16 cellular contexts compared by ENCODE assay signal in genomic region chr14:61416587-61416986, GRCh38.
DNase-seq lines count a peak whose midpoint lies in the region; ATAC-seq and TF ChIP-seq lines count a peak whose summit lies in the region.
"Had no signal": no experiment of that assay in that cellular context is flagged by ENCODE, and none has a peak within 500 bp of the region (broad histone marks: within the 10 kb centered on the region; RNA-seq: fewer than 3 reads in every experiment).

No MANE protein-coding gene starts in this region.

- 69% methylated on average over 2 of the region's 2 CpGs for WGBS in esophagus muscularis mucosa

- intact Hi-C loops in esophagus muscularis mucosa (cut with DNase I), result no loop called here

- TF ChIP-seq CTCF in esophagus muscularis mucosa (IDR thresholded peaks at IDR 0.05) (no peak), omental fat pad (IDR thresholded peaks at IDR 0.05) (no peak)

- H3K4me1 ChIP-seq in CD8-positive, alpha-beta memory T cell (ENCODE audit: insufficient read depth, low read length), result peaks cover 97% of the 10 kb centered on the region
- peaks cover 0 to 29% (median 11%) of the 10 kb centered on the region in 4 donors for H3K4me1 ChIP-seq in esophagus muscularis mucosa

- POLR2A ChIA-PET in CD8-positive, alpha-beta memory T cell (lab: Charles Lee), result interaction anchor here (1.4 to 1.6 kb wide), 2 partner anchors 13 to 34 kb away, joined by 3 to 4 read pairs; no protein-coding TSS in a partner anchor
- POLR2A ChIA-PET in T-cell (lab: Charles Lee), result interaction anchor here in 1 of 2 donors (0.6 to 1.4 kb wide), 4 partner anchors 10 to 86 kb away, joined by 3 to 4 read pairs (median 4); no protein-coding TSS in a partner anchor

- CTCF ChIA-PET in CD8-positive, alpha-beta memory T cell (lab: Charles Lee), result interaction anchor here (0.7 to 2.1 kb wide), 2 partner anchors 86 to 94 kb away, joined by 3 to 4 read pairs; no protein-coding TSS in a partner anchor
- CTCF ChIA-PET in T-cell (lab: Charles Lee), result interaction anchor here in 1 of 2 donors (1.4 kb wide), 1 partner anchor 13 kb away, joined by 5 read pairs; no protein-coding TSS in a partner anchor

- no peaks in the 10 kb centered on the region for H3K36me3 ChIP-seq in CD8-positive, alpha-beta memory T cell (ENCODE audit: insufficient read depth, low read length)
- H3K36me3 ChIP-seq in esophagus muscularis mucosa, result no peaks in the 10 kb centered on the region
- H3K36me3 ChIP-seq: ascending aorta had no signal

- no peaks in the 10 kb centered on the region for H3K9me3 ChIP-seq in CD8-positive, alpha-beta memory T cell (ENCODE audit: low read length)
- H3K9me3 ChIP-seq in esophagus muscularis mucosa, result no peaks in the 10 kb centered on the region
- H3K9me3 ChIP-seq: ascending aorta had no signal

- no peak for TF ChIP-seq EP300 in esophagus muscularis mucosa (IDR thresholded peaks at IDR 0.05)

- H3K9me3 Mint-ChIP-seq in T-helper 1 cell treated with Interleukin-12 subunit alpha and Interleukin-12 subunit beta and Interleukin-4 antibody, amounts not matched to agents 30 μg/mL and 1 μg/mL, for 36 hours, result no peaks in the 10 kb centered on the region
- no peaks in the 10 kb centered on the region for H3K9me3 Mint-ChIP-seq in CD8-positive, alpha-beta memory T cell
- no peaks in the 10 kb centered on the region for H3K9me3 Mint-ChIP-seq in T-cell
- H3K9me3 Mint-ChIP-seq: GM23338 had no signal

- no peak overlapping the region for H3K27ac ChIP-seq in CD8-positive, alpha-beta memory T cell (ENCODE audit: low read depth, low read length)
- H3K27ac ChIP-seq in esophagus muscularis mucosa (replicated peaks in 1 of 4) (no peak overlapping the region), substantia nigra (ENCODE audit: low read depth, low read length, poor library complexity, severe bottlenecking) (no peak overlapping the region)
- H3K27ac ChIP-seq: ascending aorta had no signal

- TF ChIP-seq POLR2A in esophagus muscularis mucosa (IDR thresholded peaks at IDR 0.05; ENCODE audit: low read depth), result no peak

- no peak for DNase-seq in T-helper 1 cell
- DNase-seq in CD8-positive, alpha-beta memory T cell, result peak in 1 of 5 donors; percentile 19
- peak in 1 of 34 experiments; percentile 7 for DNase-seq in T-cell
- peak; percentile 57 for DNase-seq in esophagus muscularis mucosa (ENCODE audit: extremely low spot score)
- DNase-seq in substantia nigra (lab: John Stamatoyannopoulos, UW), result no peak
- DNase-seq in omental fat pad (ENCODE audit: low spot score), result no peak
- DNase-seq: COR-L47; KG1; mammary epithelial cell; NCI-H187; NCI-H69; stimulated activated naive CD4-positive, alpha-beta T cell treated with Interleukin-2 at 50 U/mL for 16 hours had no signal

- no peaks in the 10 kb centered on the region for H3K27me3 ChIP-seq in CD8-positive, alpha-beta memory T cell (ENCODE audit: insufficient read depth, low read length, poor library complexity, severe bottlenecking)
- H3K27me3 ChIP-seq in esophagus muscularis mucosa, result no peaks in the 10 kb centered on the region
- H3K27me3 ChIP-seq: ascending aorta had no signal

- ATAC-seq in T-cell (replicated peaks in 1 of 4) (peak; percentile 29 to 41 (median 36)), GM21390 (IDR thresholded peaks at IDR 0.05; ENCODE audit: unreplicated experiment) (no peak), omental fat pad (ENCODE audit: low FRiP score) (no peak)
- ATAC-seq: GM23338 had no signal

- peaks cover 17% of the 10 kb centered on the region for H3K36me3 Mint-ChIP-seq in T-helper 1 cell treated with Interleukin-12 subunit alpha and Interleukin-12 subunit beta and Interleukin-4 antibody, amounts not matched to agents 30 μg/mL and 1 μg/mL, for 36 hours (ENCODE audit: low read depth)
- H3K36me3 Mint-ChIP-seq in CD8-positive, alpha-beta memory T cell, result peaks cover 0 to 24% (median 9%) of the 10 kb centered on the region in 3 donors
- peaks cover 13% of the 10 kb centered on the region for H3K36me3 Mint-ChIP-seq in T-cell

- H3K27me3 Mint-ChIP-seq in T-helper 1 cell treated with Interleukin-12 subunit alpha and Interleukin-12 subunit beta and Interleukin-4 antibody, amounts not matched to agents 30 μg/mL and 1 μg/mL, for 36 hours (ENCODE audit: low read depth), result no peaks in the 10 kb centered on the region
- no peaks in the 10 kb centered on the region for H3K27me3 Mint-ChIP-seq in CD8-positive, alpha-beta memory T cell
- H3K27me3 Mint-ChIP-seq in T-cell, result no peaks in the 10 kb centered on the region

- peak overlapping the region; percentile 28 for H3K4me3 ChIP-seq in CD8-positive, alpha-beta memory T cell (ENCODE audit: low read length)
- H3K4me3 ChIP-seq in esophagus muscularis mucosa, result no peak overlapping the region
- H3K4me3 ChIP-seq: ascending aorta, GM23338 had no signal

- peak overlapping the region; percentile 67 for H3K4me3 Mint-ChIP-seq in T-helper 1 cell treated with Interleukin-12 subunit alpha and Interleukin-12 subunit beta and Interleukin-4 antibody, amounts not matched to agents 30 μg/mL and 1 μg/mL, for 36 hours
- H3K4me3 Mint-ChIP-seq in CD8-positive, alpha-beta memory T cell, result peak overlapping the region in 6 of 7 donors; percentile 38 to 70 (median 60)
- H3K4me3 Mint-ChIP-seq in T-cell, result peak overlapping the region in 2 of 3 donors; percentile 35 to 40
- H3K4me3 Mint-ChIP-seq: GM23338 had no signal

- H3K4me1 Mint-ChIP-seq in T-helper 1 cell treated with Interleukin-12 subunit alpha and Interleukin-12 subunit beta and Interleukin-4 antibody, amounts not matched to agents 30 μg/mL and 1 μg/mL, for 36 hours (ENCODE audit: low read depth), result peaks cover 45% of the 10 kb centered on the region
- peaks cover 0 to 56% (median 0%) of the 10 kb centered on the region in 3 donors for H3K4me1 Mint-ChIP-seq in CD8-positive, alpha-beta memory T cell
- H3K4me1 Mint-ChIP-seq in T-cell, result no peaks in the 10 kb centered on the region

- H3K27ac Mint-ChIP-seq in T-helper 1 cell treated with Interleukin-12 subunit alpha and Interleukin-12 subunit beta and Interleukin-4 antibody, amounts not matched to agents 30 μg/mL and 1 μg/mL, for 36 hours, result peak overlapping the region; percentile 64
- peak overlapping the region in 5 of 8 donors; percentile 64 to 96 (median 92) for H3K27ac Mint-ChIP-seq in CD8-positive, alpha-beta memory T cell
- H3K27ac Mint-ChIP-seq in T-cell, result peak overlapping the region in 1 of 2 donors; percentile 75
- H3K27ac Mint-ChIP-seq: GM23338 had no signal

Comparison
In these comparisons a context has a peak if more than half of its experiments do, and no peak if none do; other contexts are left out.
1. ATAC-seq: peak in T-cell (4 of 4); none in GM21390 (single experiment) and omental fat pad (single experiment).
2. Peak in every context shown above with its lines, with median percentiles within 50 percentile points of each other: H3K4me3 Mint-ChIP-seq.